Comparison of ENCODE assay signal across 15 cellular contexts in the genomic region with DNA sequence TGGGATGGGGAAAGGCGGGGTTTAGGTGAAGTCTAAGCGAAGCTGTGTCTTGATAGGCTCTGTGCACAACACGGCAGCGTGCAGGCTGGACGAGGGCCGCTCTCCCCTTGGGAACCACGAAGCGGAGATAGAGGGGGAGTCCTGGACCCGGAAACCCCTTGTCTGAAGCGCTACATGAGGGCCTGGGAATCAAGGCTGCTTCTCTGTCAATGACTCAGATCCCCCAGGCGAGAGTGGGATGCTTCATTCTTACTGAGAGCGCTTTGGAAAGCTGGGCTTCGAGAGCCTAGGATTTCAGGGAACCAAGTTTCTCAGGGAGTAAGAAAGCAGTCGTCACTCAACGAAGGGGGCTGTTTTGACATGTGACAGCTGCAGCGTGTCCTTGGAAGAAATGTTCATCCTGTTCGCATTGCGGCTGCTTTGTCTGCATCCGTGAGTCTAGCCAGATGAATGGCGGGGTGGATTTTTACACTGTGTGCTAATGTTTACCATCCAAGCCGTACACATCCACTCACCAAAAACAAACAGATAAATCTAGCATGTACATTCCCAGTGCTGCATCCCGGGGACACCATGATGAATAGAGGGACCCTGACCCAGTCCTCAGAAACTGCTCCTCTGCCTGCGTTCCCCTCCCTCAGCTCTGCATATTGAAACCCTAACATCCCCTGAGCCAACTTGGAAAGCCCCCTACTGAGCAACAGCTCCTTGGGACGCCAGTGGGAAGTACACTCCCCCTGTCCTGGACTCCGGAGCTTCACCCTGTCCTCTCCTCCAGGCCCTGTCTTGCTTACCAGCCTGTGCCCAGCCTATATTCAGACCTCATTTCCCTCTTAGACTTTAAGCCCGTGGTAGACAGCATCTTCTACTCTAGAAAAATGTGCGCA. TPM values are rescaled to one million over a fixed set of nuclear protein-coding genes. Genes with fewer than 3 reads are reported as not detected.
DNase-seq lines count a peak whose midpoint lies in the region; ATAC-seq and TF ChIP-seq lines count a peak whose summit lies in the region.
"Had no signal": no experiment of that assay in that cellular context is flagged by ENCODE, and none has a peak within 500 bp of the region (broad histone marks: within the 10 kb centered on the region; RNA-seq: fewer than 3 reads in every experiment).

No MANE protein-coding gene starts in this region.

- no CpG with 5 or more reads among the region's 27 CpGs for WGBS in trophoblast cell (ENCODE audit: extremely low coverage, insufficient coverage, insufficient read length)

- H2AFZ ChIP-seq in fibroblast of lung (ENCODE audit: low read length) (peak overlapping the region; percentile 30), trophoblast cell (ENCODE audit: insufficient read depth, low read length, poor library complexity) (no peak overlapping the region)

- H3K9ac ChIP-seq in fibroblast of lung (ENCODE audit: insufficient read depth, low read length) (peak overlapping the region; percentile 58), trophoblast cell (ENCODE audit: low read length) (no peak overlapping the region)
- H3K9ac ChIP-seq: KMS-11 had no signal

- ATAC-seq in GM19328 (IDR thresholded peaks at IDR 0.05; ENCODE audit: unreplicated experiment): no peak

- TF ChIP-seq CTCF in fibroblast of lung (conservative IDR thresholded peaks at IDR 0.05 in 1 of 2, IDR thresholded peaks at IDR 0.05 in 1 of 2; ENCODE audit: low read depth in 1 of 2, low read length in 2 of 2): no peak

- peak overlapping the region; percentile 23 for H4K91ac ChIP-seq in trophoblast cell (ENCODE audit: low read depth, low read length)

- H2BK12ac ChIP-seq in trophoblast cell (ENCODE audit: low read length): peak overlapping the region; percentile 46

- H2AK5ac ChIP-seq in trophoblast cell (ENCODE audit: low read length): no peak overlapping the region

- H4K20me1 ChIP-seq in fibroblast of lung (ENCODE audit: control insufficient read depth, extremely low read depth, insufficient read depth, low read length): no peaks in the 10 kb centered on the region

- no peak overlapping the region for H2BK120ac ChIP-seq in trophoblast cell (ENCODE audit: insufficient read depth, low read length, poor library complexity)

- H3K4me1 ChIP-seq in fibroblast of lung (ENCODE audit: control insufficient read depth, extremely low read depth, insufficient read depth, low read length) (peaks cover 32% of the 10 kb centered on the region), trophoblast cell (ENCODE audit: control insufficient read depth in 1 of 2, insufficient read depth in 2 of 2, low read length in 2 of 2) (peaks cover 19 to 26% of the 10 kb centered on the region in 2 experiments)
- H3K4me1 ChIP-seq: ascending aorta had no signal

- no peaks in the 10 kb centered on the region for H3K27me3 ChIP-seq in fibroblast of lung (ENCODE audit: control insufficient read depth, insufficient read depth, low read length)
- H3K27me3 ChIP-seq in trophoblast cell (ENCODE audit: insufficient read depth, low read length): no peaks in the 10 kb centered on the region
- H3K27me3 ChIP-seq: ascending aorta had no signal

- peak overlapping the region; percentile 26 for H3K18ac ChIP-seq in trophoblast cell (ENCODE audit: low read length)

- H3K79me1 ChIP-seq in trophoblast cell (ENCODE audit: low read length): peaks cover 14% of the 10 kb centered on the region

- peak; percentile 53 for DNase-seq in activated CD8-positive, alpha-beta memory T cell treated with anti-CD3 and anti-CD28 coated beads for 24 hours
- no peak for DNase-seq in activated CD8-positive, alpha-beta memory T cell treated with anti-CD3 and anti-CD28 coated beads, Interleukin-2, amount 50 U/mL, for 4 hours
- peak; percentile 60 for DNase-seq in SK-N-DZ (ENCODE audit: low spot score)
- peak; percentile 40 to 79 for DNase-seq in fibroblast of lung (ENCODE audit: low read depth in 2 of 2)
- DNase-seq in trophoblast cell: peak in 1 of 2 donors; percentile 53
- no peak for DNase-seq in DMS79 (lab: John Stamatoyannopoulos, UW)
- no peak for DNase-seq in stimulated activated CD4-positive, alpha-beta T cell treated with anti-CD3 and anti-CD28 coated beads, Interleukin-1b, Interleukin-23, amount 100 ng/mL, for 48 hours
- DNase-seq: activated CD4-positive, alpha-beta T cell treated with anti-CD3 and anti-CD28 coated beads for 48 hours; NCI-H345; occipital lobe; stimulated activated CD4-positive, alpha-beta T cell treated with anti-CD3 and anti-CD28 coated beads, Interleukin-2, amount 100 ng/mL, for 48 hours had no signal

- no peak overlapping the region for H3K14ac ChIP-seq in trophoblast cell (ENCODE audit: low read length)

- no peak overlapping the region for H4K12ac ChIP-seq in trophoblast cell (ENCODE audit: low read depth, low read length)

- peak overlapping the region; percentile 34 for H4K8ac ChIP-seq in trophoblast cell (ENCODE audit: low read depth, low read length)

- H3K4me3 ChIP-seq in fibroblast of lung (replicated peaks in 1 of 4; ENCODE audit: control extremely low read depth in 1 of 4, insufficient read depth in 1 of 4, low read depth in 3 of 4, low read length in 4 of 4): no peak overlapping the region
- no peak overlapping the region for H3K4me3 ChIP-seq in trophoblast cell (ENCODE audit: low read depth, low read length)
- H3K4me3 ChIP-seq: ascending aorta had no signal

- H3K36me3 ChIP-seq in fibroblast of lung (ENCODE audit: control insufficient read depth, insufficient read depth, low read length) (peaks cover 14% of the 10 kb centered on the region), trophoblast cell (ENCODE audit: control insufficient read depth in 1 of 2, insufficient read depth in 2 of 2, low read length in 2 of 2) (no peaks in the 10 kb centered on the region)
- H3K36me3 ChIP-seq: ascending aorta had no signal

- H2BK5ac ChIP-seq in trophoblast cell (ENCODE audit: low read depth, low read length, poor library complexity): peak overlapping the region; percentile 3

- H3K23ac ChIP-seq in trophoblast cell (ENCODE audit: low read length): no peak overlapping the region

- H3K79me2 ChIP-seq in fibroblast of lung (ENCODE audit: control insufficient read depth, insufficient read depth, low read length) (peaks cover 3% of the 10 kb centered on the region), trophoblast cell (ENCODE audit: control insufficient read depth, insufficient read depth, low read length, poor library complexity) (no peaks in the 10 kb centered on the region)

- no peaks in the 10 kb centered on the region for H3K9me3 ChIP-seq in fibroblast of lung (ENCODE audit: control insufficient read depth, insufficient read depth, low read depth, low read length)
- no peaks in the 10 kb centered on the region for H3K9me3 ChIP-seq in trophoblast cell (ENCODE audit: insufficient read depth, low read depth, low read length)
- H3K9me3 ChIP-seq: ascending aorta had no signal

- H3K4me2 ChIP-seq in fibroblast of lung (ENCODE audit: extremely low read depth, insufficient read depth, low read length) (peak overlapping the region; percentile 26), trophoblast cell (ENCODE audit: low read length) (no peak overlapping the region)

- H3K4ac ChIP-seq in trophoblast cell (ENCODE audit: low read depth, low read length): no peak overlapping the region

- H3K27ac ChIP-seq in fibroblast of lung (ENCODE audit: insufficient read depth, low read length) (peak overlapping the region; percentile 73), trophoblast cell (ENCODE audit: low read depth, low read length) (peak overlapping the region; percentile 25)
- H3K27ac ChIP-seq: ascending aorta, KMS-11 had no signal

RNA-seq across cellular contexts. Expression of a gene that starts 24.5 kb away (rescaled TPM):
- polyA plus RNA-seq in SK-N-DZ (2014; cell fraction: cytosol; rRNA removed): 98.7 and 103 TPM in 2 replicates
- 79.5 and 107 TPM in 2 replicates for polyA plus RNA-seq in SK-N-DZ (2014; cell fraction: nucleus; rRNA removed)
- 86.3 and 100 TPM in 2 replicates for total RNA-seq in fibroblast of lung
- polyA plus RNA-seq in fibroblast of lung: 107 and 117 TPM in 2 replicates
- 118 and 145 TPM in 2 replicates for polyA plus RNA-seq in fibroblast of lung (2012)
- polyA minus RNA-seq in fibroblast of lung (ENCODE audit: low replicate concordance): 50.0 and 80.3 TPM in 2 replicates
- polyA plus RNA-seq in trophoblast cell (2013): 61.2 and 61.7 TPM in 2 replicates

RNA-seq across cellular contexts. Expression of a gene that starts 31.8 kb away (rescaled TPM):
- not detected in 2 replicates for polyA plus RNA-seq in SK-N-DZ (2014; cell fraction: cytosol; rRNA removed)
- polyA plus RNA-seq in SK-N-DZ (2014; cell fraction: nucleus; rRNA removed): not detected in 2 replicates
- total RNA-seq in fibroblast of lung: 14.9 and 17.7 TPM in 2 replicates
- polyA plus RNA-seq in fibroblast of lung: 63.7 and 65.8 TPM in 2 replicates
- polyA plus RNA-seq in fibroblast of lung (2012): 39.0 and 48.2 TPM in 2 replicates
- 84.7 and 110 TPM in 2 replicates for polyA minus RNA-seq in fibroblast of lung (ENCODE audit: low replicate concordance)
- 0.22 and 0.29 TPM in 2 replicates for polyA plus RNA-seq in trophoblast cell (2013)
- total RNA-seq: SK-MEL-5 had no signal

RNA-seq across cellular contexts. Expression of a gene that starts 51.5 kb away (rescaled TPM):
- polyA plus RNA-seq in SK-N-DZ (2014; cell fraction: cytosol; rRNA removed): 68.8 and 79.9 TPM in 2 replicates
- 55.4 and 75.0 TPM in 2 replicates for polyA plus RNA-seq in SK-N-DZ (2014; cell fraction: nucleus; rRNA removed)
- 28.8 and 31.2 TPM in 2 replicates for total RNA-seq in fibroblast of lung
- 55.2 and 68.6 TPM in 2 replicates for polyA plus RNA-seq in fibroblast of lung
- polyA plus RNA-seq in fibroblast of lung (2012): 34.5 and 46.9 TPM in 2 replicates
- polyA minus RNA-seq in fibroblast of lung (ENCODE audit: low replicate concordance): 133 and 137 TPM in 2 replicates
- 29.1 and 30.3 TPM in 2 replicates for polyA plus RNA-seq in trophoblast cell (2013)

RNA-seq across cellular contexts. Expression of a gene that starts 51.9 kb away (rescaled TPM):
- polyA plus RNA-seq in SK-N-DZ (2014; cell fraction: cytosol; rRNA removed): 157 and 162 TPM in 2 replicates
- polyA plus RNA-seq in SK-N-DZ (2014; cell fraction: nucleus; rRNA removed): 74.6 and 82.9 TPM in 2 replicates
- 4.9 and 27.7 TPM in 2 replicates for total RNA-seq in fibroblast of lung
- polyA plus RNA-seq in fibroblast of lung: 32.7 and 89.3 TPM in 2 replicates
- polyA plus RNA-seq in fibroblast of lung (2012): 20.4 and 60.3 TPM in 2 replicates
- polyA minus RNA-seq in fibroblast of lung (ENCODE audit: low replicate concordance): 5.4 and 24.1 TPM in 2 replicates
- 77.5 and 77.9 TPM in 2 replicates for polyA plus RNA-seq in trophoblast cell (2013)
- total RNA-seq: ascending aorta had no signal

Comparison
In these comparisons a context has a peak if more than half of its experiments do, and no peak if none do; other contexts are left out.
1. DNase-seq: peak in activated CD8-positive, alpha-beta memory T cell treated with anti-CD3 and anti-CD28 coated beads for 24 hours (single experiment), SK-N-DZ (single experiment) and fibroblast of lung (2 of 2); none in activated CD8-positive, alpha-beta memory T cell treated with anti-CD3 and anti-CD28 coated beads, Interleukin-2, amount 50 U/mL, for 4 hours (single experiment), DMS79 (single experiment) and stimulated activated CD4-positive, alpha-beta T cell treated with anti-CD3 and anti-CD28 coated beads, Interleukin-1b, Interleukin-23, amount 100 ng/mL, for 48 hours (single experiment).